ENCODE assay signal across 29 cellular contexts in the genomic region with DNA sequence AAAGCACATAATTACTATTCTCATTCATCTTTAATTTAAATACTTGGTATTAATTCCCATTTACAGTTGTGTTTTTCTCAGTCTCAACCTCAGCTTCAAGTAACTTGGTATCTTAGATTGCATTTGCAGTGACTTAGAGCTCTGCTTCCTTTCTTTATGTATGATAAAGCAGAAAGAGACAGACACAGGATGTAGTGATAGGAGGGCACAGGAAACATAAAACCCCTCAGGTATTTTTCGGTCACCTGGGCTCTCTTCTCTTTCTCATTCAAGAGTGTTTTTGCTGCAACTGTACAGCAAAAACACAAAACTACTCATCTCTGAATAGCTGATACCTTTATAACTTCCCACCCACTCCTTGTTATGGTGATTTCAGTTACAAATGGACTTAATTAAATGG.
"Had no signal": no experiment of that assay in that cellular context is flagged by ENCODE, and none has a peak within 500 bp of the region (broad histone marks: within the 10 kb centered on the region; RNA-seq: fewer than 3 reads in every experiment).

No MANE protein-coding gene starts in this region.

- H3K27ac Mint-ChIP-seq: activated CD4-positive, alpha-beta memory T cell treated with anti-CD3 and anti-CD28 coated beads for 36 hours; activated naive CD4-positive, alpha-beta T cell treated with anti-CD3 and anti-CD28 coated beads for 36 hours; activated naive CD4-positive, alpha-beta T cell treated with anti-CD3 and anti-CD28 coated beads, Interleukin-2, amount 50 U/mL, for 72 hours; activated T-helper 1 cell treated with anti-CD3 and anti-CD28 coated beads, Interleukin-12 subunit alpha, Interleukin-12 subunit beta, Interleukin-2, Interleukin-4 antibody, amounts not matched to agents 30 ng/mL and 10 ng/mL and 1 ng/mL, durations not matched to agents 14 hours and 24 hours and 36 hours had no signal

- DNase-seq: activated CD4-positive, alpha-beta memory T cell treated with anti-CD3 and anti-CD28 coated beads for 36 hours; activated CD4-positive, alpha-beta T cell treated with anti-CD3 and anti-CD28 coated beads for 4 hours; activated CD4-positive, alpha-beta T cell treated with anti-CD3 and anti-CD28 coated beads, Interleukin-2, amount 50 U/mL, for 1 hour; activated CD8-positive, alpha-beta memory T cell treated with anti-CD3 and anti-CD28 coated beads, Interleukin-2, amount 50 U/mL, for 4 hours; activated gamma-delta T cell treated with Interleukin-2 at 50 U/mL for 16 hours; activated naive CD4-positive, alpha-beta T cell treated with anti-CD3 and anti-CD28 coated beads for 36 hours; activated T-cell treated with anti-CD3 and anti-CD28 coated beads for 4 hours; activated T-cell treated with anti-CD3 and anti-CD28 coated beads, Interleukin-2, amount 50 U/mL, for 4 hours; amniotic stem cell; NCI-H1105; NCI-H1417 treated with DMSO at 0.1 percent for 48 hours; NCI-H1930; NCI-H2081 treated with DMSO at 0.1 percent for 48 hours; NCI-H226; NCI-H446 treated with DMSO at 0.1 percent for 48 hours; NCI-H524; NCI-H69; NCI-H82; NK-92 treated with Interleukin-12 subunit alpha and Interleukin-12 subunit beta, amount 100 ng/mL, for 24 hours; PC-9; Right ventricle myocardium superior; SW 1271; T1000; WERI-Rb-1 had no signal

- H3K4me2 ChIP-seq: PC-9 had no signal

- H3K27me3 Mint-ChIP-seq: activated CD4-positive, alpha-beta memory T cell treated with anti-CD3 and anti-CD28 coated beads for 36 hours; central memory CD8-positive, alpha-beta T cell had no signal

- H3K4me1 ChIP-seq: ascending aorta had no signal

- H3K4me3 ChIP-seq: ascending aorta, cardiac muscle cell, PC-9 had no signal

- ATAC-seq: activated T-cell treated with anti-CD3 and anti-CD28 coated beads, Interleukin-2, amount 50 U/mL, for 4 hours had no signal

- H2AFZ ChIP-seq: PC-9 had no signal

- H3K4me1 Mint-ChIP-seq: central memory CD8-positive, alpha-beta T cell had no signal

- H3K36me3 ChIP-seq: cardiac muscle cell had no signal

- H3K9me3 ChIP-seq: ascending aorta had no signal

- H3K9me3 Mint-ChIP-seq: activated CD4-positive, alpha-beta memory T cell treated with anti-CD3 and anti-CD28 coated beads for 36 hours; activated naive CD4-positive, alpha-beta T cell treated with anti-CD3 and anti-CD28 coated beads for 36 hours; activated naive CD4-positive, alpha-beta T cell treated with anti-CD3 and anti-CD28 coated beads, Interleukin-2, amount 50 U/mL, for 72 hours; activated T-cell treated with anti-CD3 and anti-CD28 coated beads, Interleukin-2, amount 50 U/mL, for 4 hours; activated T-helper 1 cell treated with anti-CD3 and anti-CD28 coated beads, Interleukin-12 subunit alpha, Interleukin-12 subunit beta, Interleukin-2, Interleukin-4 antibody, amounts not matched to agents 30 ng/mL and 10 ng/mL and 1 ng/mL, durations not matched to agents 14 hours and 24 hours and 36 hours; central memory CD8-positive, alpha-beta T cell had no signal

- H3K27ac ChIP-seq: ascending aorta, cardiac muscle cell, PC-9, WERI-Rb-1 had no signal

- H3K27me3 ChIP-seq: ascending aorta, cardiac muscle cell had no signal

- H3K4me3 Mint-ChIP-seq: activated CD4-positive, alpha-beta memory T cell treated with anti-CD3 and anti-CD28 coated beads for 36 hours; activated naive CD4-positive, alpha-beta T cell treated with anti-CD3 and anti-CD28 coated beads for 36 hours; activated T-cell treated with anti-CD3 and anti-CD28 coated beads, Interleukin-2, amount 50 U/mL, for 4 hours; activated T-helper 1 cell treated with anti-CD3 and anti-CD28 coated beads, Interleukin-12 subunit alpha, Interleukin-12 subunit beta, Interleukin-2, Interleukin-4 antibody, amounts not matched to agents 30 ng/mL and 10 ng/mL and 1 ng/mL, durations not matched to agents 14 hours and 24 hours and 36 hours; central memory CD8-positive, alpha-beta T cell had no signal
